ENCODE assay signal across 8 cellular contexts in the genomic region with DNA sequence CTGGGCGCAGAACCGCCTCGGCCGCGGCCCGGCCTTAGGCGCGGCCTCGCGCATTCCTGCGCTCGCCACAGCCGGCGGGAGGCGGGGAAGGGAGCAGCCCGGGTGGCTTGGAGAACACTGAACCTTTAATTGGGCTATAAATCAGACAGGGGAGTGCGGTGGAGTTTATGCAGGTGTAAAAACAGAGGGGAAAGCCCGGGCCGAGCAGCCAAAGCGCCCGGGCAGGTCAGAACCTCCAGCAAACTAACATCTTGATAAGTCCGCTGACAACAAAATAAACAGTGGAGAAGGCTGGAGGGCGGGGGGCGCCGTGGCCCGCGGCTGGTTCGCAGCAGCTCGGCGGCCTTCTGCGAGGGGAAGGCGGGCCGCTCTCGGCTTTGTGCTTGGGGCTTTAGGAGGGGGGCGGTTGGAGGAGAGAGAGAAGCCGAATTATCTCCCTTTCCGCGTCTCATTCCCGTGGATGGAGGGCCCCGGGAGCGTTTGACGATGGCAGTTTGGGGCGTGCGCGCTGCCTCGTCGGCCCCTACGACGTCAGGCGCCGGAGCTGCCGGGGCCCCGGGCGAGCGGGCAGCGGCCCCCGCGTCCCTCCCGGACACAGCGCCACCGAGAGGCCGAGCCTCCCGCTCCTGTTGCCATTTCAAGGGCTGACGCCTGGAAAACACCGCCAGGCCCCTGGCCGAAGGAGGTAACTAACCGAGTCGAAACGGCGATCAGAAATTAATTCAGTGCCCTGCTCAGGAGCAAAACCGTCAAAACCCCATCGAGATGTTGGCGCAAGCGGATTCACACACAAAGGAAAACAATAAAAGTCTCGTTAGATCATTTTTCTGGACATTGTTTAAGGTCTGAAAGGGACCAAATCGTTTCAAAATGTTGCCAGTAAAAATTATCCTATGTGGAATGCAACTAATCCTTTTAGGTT. TPM values are rescaled to one million over a fixed set of nuclear protein-coding genes. Genes with fewer than 3 reads are reported as not detected.
DNase-seq lines count a peak whose midpoint lies in the region; TF ChIP-seq lines count a peak whose summit lies in the region.

No MANE protein-coding gene starts in this region.

- intact Hi-C loops in esophagus squamous epithelium (cut with DNase I): no loop called here

- peaks cover 2% of the 10 kb centered on the region for H3K36me3 Mint-ChIP-seq in osteocyte (ENCODE audit: unreplicated experiment)

- WGBS in esophagus squamous epithelium, 2 donors: 4 to 5% methylated on average over 19 to 24 of the region's 76 CpGs

- H3K27me3 ChIP-seq in esophagus squamous epithelium: peaks cover 14 to 100% (median 30%) of the 10 kb centered on the region in 4 donors

- H3K27me3 Mint-ChIP-seq in osteocyte (ENCODE audit: unreplicated experiment): peaks cover 9% of the 10 kb centered on the region

- H3K9me3 Mint-ChIP-seq in osteocyte (ENCODE audit: unreplicated experiment): no peaks in the 10 kb centered on the region

- H3K36me3 ChIP-seq in esophagus squamous epithelium: no peaks in the 10 kb centered on the region

- H3K4me1 ChIP-seq in esophagus squamous epithelium: peaks cover 6 to 25% (median 11%) of the 10 kb centered on the region in 3 donors

- TF ChIP-seq CTCF in esophagus squamous epithelium (IDR thresholded peaks at IDR 0.05): peak in 3 of 6 experiments; percentile 11 to 41 (median 27)
- TF ChIP-seq CTCF in osteocyte (IDR thresholded peaks at IDR 0.05): peak; percentile 77

- H3K9me3 ChIP-seq in esophagus squamous epithelium: no peaks in the 10 kb centered on the region

- peak overlapping the region; percentile 21 to 59 (median 37) for H3K4me3 ChIP-seq in esophagus squamous epithelium

- H3K27ac Mint-ChIP-seq in osteocyte (ENCODE audit: unreplicated experiment): peak overlapping the region; percentile 94

- H3K27ac ChIP-seq in esophagus squamous epithelium: peak overlapping the region in 3 of 4 donors; percentile 21 to 69 (median 68)

- H3K4me3 Mint-ChIP-seq in osteocyte (ENCODE audit: unreplicated experiment): peak overlapping the region; percentile 73

- peak; percentile 61 for DNase-seq in activated CD8-positive, alpha-beta memory T cell treated with anti-CD3 and anti-CD28 coated beads, Interleukin-2, amount 50 U/mL, for 48 hours
- DNase-seq in activated CD8-positive, alpha-beta memory T cell treated with anti-CD3 and anti-CD28 coated beads, Interleukin-2, amount 50 U/mL, for 4 hours: no peak
- peak; percentile 87 to 89 for DNase-seq in SHP77 (lab: John Stamatoyannopoulos, UW)
- no peak for DNase-seq in esophagus squamous epithelium (lab: John Stamatoyannopoulos, UW)
- peak; percentile 90 for DNase-seq in osteocyte (ENCODE audit: extremely low spot score, unreplicated experiment)
- no peak for DNase-seq in MV-4-11 (lab: John Stamatoyannopoulos, UW)
- no peak for DNase-seq in NCI-H1436 treated with DMSO at 0.1 percent for 48 hours (lab: John Stamatoyannopoulos, UW)
- no peak for DNase-seq in NK-92 treated with Interleukin-12 subunit alpha and Interleukin-12 subunit beta, amount 100 ng/mL, for 24 hours (lab: John Stamatoyannopoulos, UW)

- peaks cover 55% of the 10 kb centered on the region for H3K4me1 Mint-ChIP-seq in osteocyte (ENCODE audit: unreplicated experiment)

- TF ChIP-seq POLR2A in esophagus squamous epithelium (IDR thresholded peaks at IDR 0.05): no peak

RNA-seq across cellular contexts. Expression of gene FOXD1, which starts 11.2 kb away (rescaled TPM):
- total RNA-seq in esophagus squamous epithelium (1 to 10 TPM in 2 of 4 donors, under 1 TPM in 1, not detected in 1; 0.48 to 3.5 (median 1.5) TPM), osteocyte (64.1 and 73.4 TPM in 2 replicates)

Comparison
In these comparisons a context has a peak if more than half of its experiments do, and no peak if none do; other contexts are left out.
1. DNase-seq: peak in activated CD8-positive, alpha-beta memory T cell treated with anti-CD3 and anti-CD28 coated beads, Interleukin-2, amount 50 U/mL, for 48 hours (single experiment), SHP77 (2 of 2) and osteocyte (single experiment); none in activated CD8-positive, alpha-beta memory T cell treated with anti-CD3 and anti-CD28 coated beads, Interleukin-2, amount 50 U/mL, for 4 hours (single experiment), esophagus squamous epithelium (single experiment), MV-4-11 (single experiment), NCI-H1436 treated with DMSO at 0.1 percent for 48 hours (single experiment) and NK-92 treated with Interleukin-12 subunit alpha and Interleukin-12 subunit beta, amount 100 ng/mL, for 24 hours (single experiment).
2. RNA of gene FOXD1, which starts 11.2 kb away (total RNA-seq): 64.1 to 73.4 TPM in osteocyte; 0.48 to 3.5 TPM in esophagus squamous epithelium; every median in the first group is over 10 times any median in the second.